In the genomic region with DNA sequence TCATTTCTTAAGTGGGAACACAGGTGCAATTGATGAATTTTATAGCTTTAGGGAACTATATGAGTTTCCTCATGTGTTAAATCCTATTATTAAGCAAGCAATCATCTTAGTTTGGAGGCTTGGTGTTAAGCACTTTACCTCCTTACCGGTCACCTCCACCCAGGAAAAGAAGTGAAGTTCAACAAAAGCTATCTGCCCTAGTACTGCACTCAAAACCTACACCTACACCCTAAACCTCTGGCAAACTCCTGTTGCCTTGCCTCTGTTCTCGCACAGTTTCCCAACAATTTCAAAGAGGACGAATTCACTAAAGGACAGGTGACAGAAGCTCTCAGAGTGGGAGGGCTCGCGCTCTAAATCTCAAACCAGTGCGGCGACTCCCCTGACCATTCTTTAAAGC, we compare ENCODE assay signal across 12 cellular contexts.
A peak's percentile ranks its signal among the peaks of the same experiment; 100 is the strongest.
DNase-seq lines count a peak whose midpoint lies in the region; ATAC-seq and TF ChIP-seq lines count a peak whose summit lies in the region.
"Had no signal": no experiment of that assay in that cellular context is flagged by ENCODE, and none has a peak within 500 bp of the region (broad histone marks: within the 10 kb centered on the region; RNA-seq: fewer than 3 reads in every experiment).

No MANE protein-coding gene starts in this region.

- no peaks in the 10 kb centered on the region for H3K9me3 Mint-ChIP-seq in activated T-cell treated with anti-CD3 and anti-CD28 coated beads, Interleukin-2, amount 50 U/mL, for 4 hours
- H3K9me3 Mint-ChIP-seq: stimulated activated naive B cell treated with anti-CD40 and anti-IgM and Interleukin-4, amounts not matched to agents 10 μg/mL and 1 μg/mL and 100 μg/mL, for 72 hours had no signal

- peak overlapping the region; percentile 54 for H3K4me3 Mint-ChIP-seq in activated T-cell treated with anti-CD3 and anti-CD28 coated beads, Interleukin-2, amount 50 U/mL, for 4 hours
- H3K4me3 Mint-ChIP-seq: nephron progenitor cell; stimulated activated naive B cell treated with anti-CD40 and anti-IgM and Interleukin-4, amounts not matched to agents 10 μg/mL and 1 μg/mL and 100 μg/mL, for 72 hours had no signal

- H3K4me1 ChIP-seq in ectodermal cell (ENCODE audit: control insufficient read depth, insufficient read depth, low read length), result no peaks in the 10 kb centered on the region
- H3K4me1 ChIP-seq in lung (ENCODE audit: control insufficient read depth in 2 of 2, insufficient read depth in 2 of 2, low read length in 2 of 2), result no peaks in the 10 kb centered on the region
- no peaks in the 10 kb centered on the region for H3K4me1 ChIP-seq in thoracic aorta (ENCODE audit: control insufficient read depth in 1 of 2, low read depth in 2 of 2)

- H3K4me3 ChIP-seq in ectodermal cell (ENCODE audit: insufficient read depth, low read depth, low read length), result peak overlapping the region; percentile 35
- peak overlapping the region; percentile 38 for H3K4me3 ChIP-seq in lung
- peak overlapping the region; percentile 60 for H3K4me3 ChIP-seq in thoracic aorta

- H3K36me3 ChIP-seq in ectodermal cell (ENCODE audit: control insufficient read depth, insufficient read depth, low read length), result no peaks in the 10 kb centered on the region
- H3K36me3 ChIP-seq in lung (ENCODE audit: control insufficient read depth in 2 of 2, insufficient read depth in 2 of 2, low read length in 2 of 2), result no peaks in the 10 kb centered on the region
- H3K36me3 ChIP-seq in thoracic aorta, result no peaks in the 10 kb centered on the region

- H3K27me3 Mint-ChIP-seq in activated T-cell treated with anti-CD3 and anti-CD28 coated beads, Interleukin-2, amount 50 U/mL, for 4 hours (ENCODE audit: low read depth), result no peaks in the 10 kb centered on the region
- H3K27me3 Mint-ChIP-seq: stimulated activated naive B cell treated with anti-CD40 and anti-IgM and Interleukin-4, amounts not matched to agents 10 μg/mL and 1 μg/mL and 100 μg/mL, for 72 hours had no signal

- ATAC-seq in activated T-cell treated with anti-CD3 and anti-CD28 coated beads, Interleukin-2, amount 50 U/mL, for 4 hours, result no peak
- ATAC-seq in lung (ENCODE audit: insufficient read depth, low FRiP score) (no peak), thoracic aorta (ENCODE audit: insufficient number of reproducible peaks, low FRiP score, low read depth) (no peak), HG03432 (IDR thresholded peaks at IDR 0.05; ENCODE audit: unreplicated experiment) (no peak)
- ATAC-seq: stimulated activated naive B cell treated with anti-CD40 and anti-IgM and Interleukin-4, amounts not matched to agents 10 μg/mL and 1 μg/mL and 100 μg/mL, for 72 hours had no signal

- 30 to 31% methylated on average over 7 of the region's 7 CpGs for WGBS in ectodermal cell, 2 experiments
- 27 to 51% methylated on average over 7 of the region's 7 CpGs for WGBS in lung, 2 donors

- no peaks in the 10 kb centered on the region for H3K9me3 ChIP-seq in ectodermal cell (ENCODE audit: control insufficient read depth, low read length)
- no peaks in the 10 kb centered on the region for H3K9me3 ChIP-seq in lung (ENCODE audit: control insufficient read depth in 2 of 2, insufficient read depth in 1 of 2, low read length in 1 of 2)
- no peaks in the 10 kb centered on the region for H3K9me3 ChIP-seq in thoracic aorta
- H3K9me3 ChIP-seq: SK-N-SH had no signal

- H3K36me3 Mint-ChIP-seq in activated T-cell treated with anti-CD3 and anti-CD28 coated beads, Interleukin-2, amount 50 U/mL, for 4 hours (ENCODE audit: insufficient read depth), result no peaks in the 10 kb centered on the region
- H3K36me3 Mint-ChIP-seq: stimulated activated naive B cell treated with anti-CD40 and anti-IgM and Interleukin-4, amounts not matched to agents 10 μg/mL and 1 μg/mL and 100 μg/mL, for 72 hours had no signal

- H3K27me3 ChIP-seq in ectodermal cell (ENCODE audit: control insufficient read depth, insufficient read depth, low read length, poor library complexity, severe bottlenecking) (no peaks in the 10 kb centered on the region), lung (ENCODE audit: control insufficient read depth, insufficient read depth) (no peaks in the 10 kb centered on the region), thoracic aorta (replicated peaks; ENCODE audit: insufficient read depth) (no peaks in the 10 kb centered on the region)

- no peak for TF ChIP-seq CTCF in lung (IDR thresholded peaks at IDR 0.05; ENCODE audit: control extremely low read depth, extremely low read depth)
- TF ChIP-seq CTCF in thoracic aorta (IDR thresholded peaks at IDR 0.05), result no peak

- DNase-seq in activated T-cell treated with anti-CD3 and anti-CD28 coated beads, Interleukin-2, amount 50 U/mL, for 4 hours, result no peak
- no peak for DNase-seq in activated T-cell treated with anti-CD3 and anti-CD28 coated beads, Interleukin-2, amount 50 U/mL, for 48 hours
- DNase-seq in lung (ENCODE audit: low spot score), result no peak
- no peak for DNase-seq in thoracic aorta (ENCODE audit: low spot score)
- no peak for DNase-seq in activated CD8-positive, alpha-beta memory T cell treated with anti-CD3 and anti-CD28 coated beads for 24 hours
- no peak for DNase-seq in activated naive CD4-positive, alpha-beta T cell (lab: John Stamatoyannopoulos, UW)
- DNase-seq: activated CD4-positive, alpha-beta T cell treated with anti-CD3 and anti-CD28 coated beads for 4 hours; nephron progenitor cell; stimulated activated naive B cell treated with anti-CD40 and anti-IgM and Interleukin-4, amounts not matched to agents 10 μg/mL and 1 μg/mL and 100 μg/mL, for 72 hours had no signal

- no peak overlapping the region for H3K27ac ChIP-seq in ectodermal cell (ENCODE audit: insufficient read depth, low read depth, low read length, poor library complexity, severe bottlenecking)
- no peak overlapping the region for H3K27ac ChIP-seq in lung (ENCODE audit: low read depth in 1 of 2, low read length in 1 of 2)
- peak overlapping the region in 1 of 2 donors; percentile 5 for H3K27ac ChIP-seq in thoracic aorta

- no peaks in the 10 kb centered on the region for H3K4me1 Mint-ChIP-seq in activated T-cell treated with anti-CD3 and anti-CD28 coated beads, Interleukin-2, amount 50 U/mL, for 4 hours (ENCODE audit: low read depth)
- H3K4me1 Mint-ChIP-seq: nephron progenitor cell; stimulated activated naive B cell treated with anti-CD40 and anti-IgM and Interleukin-4, amounts not matched to agents 10 μg/mL and 1 μg/mL and 100 μg/mL, for 72 hours had no signal
